1 cellular context compared by ENCODE assay signal in genomic region chr7:157384301-157384700, GRCh38.
TF ChIP-seq lines count a peak whose summit lies in the region.

No MANE protein-coding gene starts in this region.

TF ChIP-seq in IMR-90, 13 proteins besides CTCF, POLR2A, EP300 and RAD21 (continued from another document):
- TF ChIP-seq RFX5 (IDR thresholded peaks at IDR 0.05; ENCODE audit: low read depth, low read length): no peak
- no peak for TF ChIP-seq MAFK (IDR thresholded peaks at IDR 0.05; ENCODE audit: low read depth, low read length)
- no peak for TF ChIP-seq USF2 (IDR thresholded peaks at IDR 0.05; ENCODE audit: low read depth, low read length)
